Comparison of ENCODE assay signal across 10 cellular contexts in the genomic region with DNA sequence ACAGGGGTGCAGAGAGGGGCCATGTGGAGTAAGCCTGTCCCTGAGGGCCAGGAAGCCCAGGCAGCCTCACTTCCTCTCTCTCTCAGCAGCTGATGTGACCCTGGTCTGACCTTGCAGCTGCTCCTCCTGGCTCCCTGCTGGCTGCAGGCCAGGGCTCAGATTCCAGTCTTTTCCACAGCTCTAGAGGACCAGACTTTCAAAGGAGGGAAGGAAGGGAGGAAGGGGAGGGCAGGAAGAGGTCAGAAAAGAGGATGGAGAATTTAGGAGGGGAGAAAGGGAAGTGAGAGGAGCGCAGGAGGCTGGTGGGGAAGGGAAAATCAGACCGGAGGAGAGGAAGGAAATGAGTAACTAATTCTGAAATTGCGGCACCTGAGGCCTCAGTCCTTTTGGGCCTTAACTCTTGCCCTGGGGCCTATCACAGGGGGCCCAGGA. TPM values are rescaled to one million over a fixed set of nuclear protein-coding genes. Genes with fewer than 3 reads are reported as not detected.
DNase-seq lines count a peak whose midpoint lies in the region; ATAC-seq and TF ChIP-seq lines count a peak whose summit lies in the region.
"Had no signal": no experiment of that assay in that cellular context is flagged by ENCODE, and none has a peak within 500 bp of the region (broad histone marks: within the 10 kb centered on the region; RNA-seq: fewer than 3 reads in every experiment).

No MANE protein-coding gene starts in this region.

- 38% methylated on average over 3 of the region's 3 CpGs for WGBS in right cardiac atrium

- no peaks in the 10 kb centered on the region for H3K9me3 ChIP-seq in right cardiac atrium (ENCODE audit: control insufficient read depth, low read length)
- no peaks in the 10 kb centered on the region for H3K9me3 ChIP-seq in vagina

- H3K4me1 ChIP-seq in right cardiac atrium (ENCODE audit: control insufficient read depth, insufficient read depth, low read length) (peaks cover 21% of the 10 kb centered on the region), vagina (peaks cover 11% of the 10 kb centered on the region)

- H3K9me3 Mint-ChIP-seq in activated T-cell treated with anti-CD3 and anti-CD28 coated beads, Interleukin-2, amount 50 U/mL, for 24 hours = no peaks in the 10 kb centered on the region
- H3K9me3 Mint-ChIP-seq in activated T-cell treated with anti-CD3 and anti-CD28 coated beads, Interleukin-2, amount 50 U/mL, for 4 hours = no peaks in the 10 kb centered on the region
- no peaks in the 10 kb centered on the region for H3K9me3 Mint-ChIP-seq in activated naive CD8-positive, alpha-beta T cell treated with anti-CD3 and anti-CD28 coated beads for 36 hours
- H3K9me3 Mint-ChIP-seq: naive B cell had no signal

- H3K36me3 ChIP-seq in vagina = no peaks in the 10 kb centered on the region

- no peak for TF ChIP-seq POLR2A in vagina (IDR thresholded peaks at IDR 0.05)

- H3K27ac Mint-ChIP-seq in activated T-cell treated with anti-CD3 and anti-CD28 coated beads, Interleukin-2, amount 50 U/mL, for 24 hours = peak overlapping the region; percentile 53
- no peak overlapping the region for H3K27ac Mint-ChIP-seq in activated naive CD8-positive, alpha-beta T cell treated with anti-CD3 and anti-CD28 coated beads for 36 hours

- H3K36me3 Mint-ChIP-seq in activated T-cell treated with anti-CD3 and anti-CD28 coated beads, Interleukin-2, amount 50 U/mL, for 24 hours (ENCODE audit: low read depth) = no peaks in the 10 kb centered on the region
- H3K36me3 Mint-ChIP-seq in activated T-cell treated with anti-CD3 and anti-CD28 coated beads, Interleukin-2, amount 50 U/mL, for 4 hours (ENCODE audit: insufficient read depth) = no peaks in the 10 kb centered on the region
- H3K36me3 Mint-ChIP-seq in activated naive CD8-positive, alpha-beta T cell treated with anti-CD3 and anti-CD28 coated beads for 36 hours = no peaks in the 10 kb centered on the region
- H3K36me3 Mint-ChIP-seq: naive B cell had no signal

- H3K27ac ChIP-seq in right cardiac atrium (ENCODE audit: low read length) = peak overlapping the region; percentile 78
- peak overlapping the region; percentile 35 for H3K27ac ChIP-seq in substantia nigra (ENCODE audit: low read depth, low read length, poor library complexity, severe bottlenecking)
- no peak overlapping the region for H3K27ac ChIP-seq in vagina

- peaks cover 18% of the 10 kb centered on the region for H3K27me3 Mint-ChIP-seq in activated T-cell treated with anti-CD3 and anti-CD28 coated beads, Interleukin-2, amount 50 U/mL, for 24 hours
- H3K27me3 Mint-ChIP-seq in activated T-cell treated with anti-CD3 and anti-CD28 coated beads, Interleukin-2, amount 50 U/mL, for 4 hours (ENCODE audit: low read depth) = peaks cover 27% of the 10 kb centered on the region
- H3K27me3 Mint-ChIP-seq in activated naive CD8-positive, alpha-beta T cell treated with anti-CD3 and anti-CD28 coated beads for 36 hours = peaks cover 22% of the 10 kb centered on the region

- ATAC-seq in activated T-cell treated with anti-CD3 and anti-CD28 coated beads, Interleukin-2, amount 50 U/mL, for 4 hours = no peak
- ATAC-seq in HG03378 (IDR thresholded peaks at IDR 0.05; ENCODE audit: unreplicated experiment) = peak; percentile 78
- peak; percentile 81 for ATAC-seq in SK-N-SH treated with all-trans-retinoic acid at 6 μM for 48 hours
- peak; percentile 86 to 89 for ATAC-seq in right cardiac atrium

- H3K27me3 ChIP-seq in right cardiac atrium (ENCODE audit: control insufficient read depth, insufficient read depth) = no peaks in the 10 kb centered on the region
- no peaks in the 10 kb centered on the region for H3K27me3 ChIP-seq in vagina

- H3K4me3 Mint-ChIP-seq in activated T-cell treated with anti-CD3 and anti-CD28 coated beads, Interleukin-2, amount 50 U/mL, for 24 hours = no peak overlapping the region
- H3K4me3 Mint-ChIP-seq in activated T-cell treated with anti-CD3 and anti-CD28 coated beads, Interleukin-2, amount 50 U/mL, for 4 hours = no peak overlapping the region
- no peak overlapping the region for H3K4me3 Mint-ChIP-seq in activated naive CD8-positive, alpha-beta T cell treated with anti-CD3 and anti-CD28 coated beads for 36 hours

- TF ChIP-seq CTCF in vagina (IDR thresholded peaks at IDR 0.05) = no peak

- peaks cover 8% of the 10 kb centered on the region for H3K4me1 Mint-ChIP-seq in activated T-cell treated with anti-CD3 and anti-CD28 coated beads, Interleukin-2, amount 50 U/mL, for 24 hours (ENCODE audit: low read depth)
- no peaks in the 10 kb centered on the region for H3K4me1 Mint-ChIP-seq in activated T-cell treated with anti-CD3 and anti-CD28 coated beads, Interleukin-2, amount 50 U/mL, for 4 hours (ENCODE audit: low read depth)
- no peaks in the 10 kb centered on the region for H3K4me1 Mint-ChIP-seq in activated naive CD8-positive, alpha-beta T cell treated with anti-CD3 and anti-CD28 coated beads for 36 hours

- H3K4me3 ChIP-seq in right cardiac atrium (ENCODE audit: low read length) (no peak overlapping the region), vagina (no peak overlapping the region)

- intact Hi-C loops in right cardiac atrium (cut with DNase I) (no loop called here), vagina (cut with DNase I) (no loop called here)

- no peak for DNase-seq in activated T-cell treated with anti-CD3 and anti-CD28 coated beads, Interleukin-2, amount 50 U/mL, for 24 hours
- no peak for DNase-seq in activated T-cell treated with anti-CD3 and anti-CD28 coated beads, Interleukin-2, amount 50 U/mL, for 4 hours
- DNase-seq in right cardiac atrium (peak; percentile 90 to 96 (median 93)), substantia nigra (lab: John Stamatoyannopoulos, UW) (peak in 19 of 49 donors; percentile 8 to 48 (median 20)), vagina (ENCODE audit: extremely low spot score in 2 of 2) (no peak)
- DNase-seq in activated naive CD8-positive, alpha-beta T cell treated with anti-CD3 and anti-CD28 coated beads for 36 hours = no peak
- DNase-seq: DND-41, naive B cell had no signal

TF ChIP-seq in SK-N-SH treated with all-trans-retinoic acid at 6 μM for 48 hours, 23 proteins besides CTCF, POLR2A, EP300 and RAD21:
- TF ChIP-seq ZFP30 (CRISPR knock-in tag; IDR thresholded peaks at IDR 0.05) (no peak), ZNF8 (CRISPR knock-in tag; IDR thresholded peaks at IDR 0.05) (no peak), ESRRG (CRISPR knock-in tag; IDR thresholded peaks at IDR 0.05) (no peak)
- TF ChIP-seq, protein P1, sequence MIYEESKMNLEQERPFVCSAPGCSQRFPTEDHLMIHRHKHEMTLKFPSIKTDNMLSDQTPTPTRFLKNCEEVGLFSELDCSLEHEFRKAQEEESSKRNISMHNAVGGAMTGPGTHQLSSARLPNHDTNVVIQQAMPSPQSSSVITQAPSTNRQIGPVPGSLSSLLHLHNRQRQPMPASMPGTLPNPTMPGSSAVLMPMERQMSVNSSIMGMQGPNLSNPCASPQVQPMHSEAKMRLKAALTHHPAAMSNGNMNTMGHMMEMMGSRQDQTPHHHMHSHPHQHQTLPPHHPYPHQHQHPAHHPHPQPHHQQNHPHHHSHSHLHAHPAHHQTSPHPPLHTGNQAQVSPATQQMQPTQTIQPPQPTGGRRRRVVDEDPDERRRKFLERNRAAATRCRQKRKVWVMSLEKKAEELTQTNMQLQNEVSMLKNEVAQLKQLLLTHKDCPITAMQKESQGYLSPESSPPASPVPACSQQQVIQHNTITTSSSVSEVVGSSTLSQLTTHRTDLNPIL (CRISPR knock-in tag; IDR thresholded peaks at IDR 0.05; ENCODE audit: low read depth) = no peak

RNA-seq across cellular contexts. Expression of a gene that starts 40.9 kb away (rescaled TPM):
- total RNA-seq in activated T-cell treated with anti-CD3 and anti-CD28 coated beads, Interleukin-2, amount 50 U/mL, for 4 hours = 1 to 10 TPM; 1.8 to 2.6 (median 2.2) TPM
- total RNA-seq in right cardiac atrium = 10 to 100 TPM; 27.6 to 85.2 (median 37.5) TPM
- 23.1 TPM for polyA plus RNA-seq in right cardiac atrium
- 1 to 10 TPM; 1.7 to 2.3 TPM for total RNA-seq in activated naive CD8-positive, alpha-beta T cell treated with anti-CD3 and anti-CD28 coated beads for 36 hours
- total RNA-seq in vagina = 6.1 TPM

Comparison
In these comparisons a context has a peak if more than half of its experiments do, and no peak if none do; other contexts are left out.
1. DNase-seq: peak in right cardiac atrium (3 of 3); none in activated T-cell treated with anti-CD3 and anti-CD28 coated beads, Interleukin-2, amount 50 U/mL, for 24 hours (single experiment), activated T-cell treated with anti-CD3 and anti-CD28 coated beads, Interleukin-2, amount 50 U/mL, for 4 hours (single experiment), activated naive CD8-positive, alpha-beta T cell treated with anti-CD3 and anti-CD28 coated beads for 36 hours (single experiment) and vagina (0 of 2).
2. ATAC-seq: peak in HG03378 (single experiment), SK-N-SH treated with all-trans-retinoic acid at 6 μM for 48 hours (single experiment) and right cardiac atrium (2 of 2); none in activated T-cell treated with anti-CD3 and anti-CD28 coated beads, Interleukin-2, amount 50 U/mL, for 4 hours (0 of 2).